ENCODE assay signal across 1 cellular context in genomic region chr17:47239663-47240374, GRCh38.
TF ChIP-seq lines count a peak whose summit lies in the region.

No MANE protein-coding gene starts in this region.

TF ChIP-seq in K562, 482 proteins besides CTCF, POLR2A, EP300 and RAD21 (continued from another document and continues in another):
- TF ChIP-seq, protein P1, sequence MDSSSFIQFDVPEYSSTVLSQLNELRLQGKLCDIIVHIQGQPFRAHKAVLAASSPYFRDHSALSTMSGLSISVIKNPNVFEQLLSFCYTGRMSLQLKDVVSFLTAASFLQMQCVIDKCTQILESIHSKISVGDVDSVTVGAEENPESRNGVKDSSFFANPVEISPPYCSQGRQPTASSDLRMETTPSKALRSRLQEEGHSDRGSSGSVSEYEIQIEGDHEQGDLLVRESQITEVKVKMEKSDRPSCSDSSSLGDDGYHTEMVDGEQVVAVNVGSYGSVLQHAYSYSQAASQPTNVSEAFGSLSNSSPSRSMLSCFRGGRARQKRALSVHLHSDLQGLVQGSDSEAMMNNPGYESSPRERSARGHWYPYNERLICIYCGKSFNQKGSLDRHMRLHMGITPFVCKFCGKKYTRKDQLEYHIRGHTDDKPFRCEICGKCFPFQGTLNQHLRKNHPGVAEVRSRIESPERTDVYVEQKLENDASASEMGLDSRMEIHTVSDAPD (CRISPR knock-in tag; IDR thresholded peaks at IDR 0.05) = no peak
- no peak for TF ChIP-seq RBM14 (IDR thresholded peaks at IDR 0.05; ENCODE audit: borderline replicate concordance, insufficient read depth, low read depth, low read length)
- TF ChIP-seq CC2D1A (IDR thresholded peaks at IDR 0.05) = no peak
- no peak for TF ChIP-seq ZNF282 (CRISPR knock-in tag; IDR thresholded peaks at IDR 0.05)
- no peak for TF ChIP-seq HNRNPLL (IDR thresholded peaks at IDR 0.05; ENCODE audit: low read depth, low read length, poor library complexity, severe bottlenecking)
- TF ChIP-seq GMEB1 (CRISPR knock-in tag; IDR thresholded peaks at IDR 0.05) = no peak
- TF ChIP-seq SMARCE1 (IDR thresholded peaks at IDR 0.05) = peak; percentile 47; the same call in 1 of the 2 replicates
- peak; percentile 32; the same call in 1 of the 2 replicates for TF ChIP-seq ZBTB2 (IDR thresholded peaks at IDR 0.05)
- TF ChIP-seq TARDBP (IDR thresholded peaks at IDR 0.05) = no peak
- no peak for TF ChIP-seq ZNF217 (CRISPR knock-in tag; IDR thresholded peaks at IDR 0.05)
- TF ChIP-seq MBD2 (IDR thresholded peaks at IDR 0.05; ENCODE audit: borderline replicate concordance, low read depth) = no peak
- no peak for TF ChIP-seq ZC3H8 (IDR thresholded peaks at IDR 0.05)
- TF ChIP-seq CEBPB (tag; IDR thresholded peaks at IDR 0.05) = no peak
- TF ChIP-seq PHB (CRISPR knock-in tag; IDR thresholded peaks at IDR 0.05) = no peak
- TF ChIP-seq ZBTB7A (IDR thresholded peaks at IDR 0.05; ENCODE audit: borderline replicate concordance, control insufficient read depth, low read depth, low read length) = no peak
- no peak for TF ChIP-seq BCOR (IDR thresholded peaks at IDR 0.05)
- TF ChIP-seq, protein P2, sequence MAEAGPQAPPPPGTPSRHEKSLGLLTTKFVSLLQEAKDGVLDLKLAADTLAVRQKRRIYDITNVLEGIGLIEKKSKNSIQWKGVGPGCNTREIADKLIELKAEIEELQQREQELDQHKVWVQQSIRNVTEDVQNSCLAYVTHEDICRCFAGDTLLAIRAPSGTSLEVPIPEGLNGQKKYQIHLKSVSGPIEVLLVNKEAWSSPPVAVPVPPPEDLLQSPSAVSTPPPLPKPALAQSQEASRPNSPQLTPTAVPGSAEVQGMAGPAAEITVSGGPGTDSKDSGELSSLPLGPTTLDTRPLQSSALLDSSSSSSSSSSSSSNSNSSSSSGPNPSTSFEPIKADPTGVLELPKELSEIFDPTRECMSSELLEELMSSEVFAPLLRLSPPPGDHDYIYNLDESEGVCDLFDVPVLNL (CRISPR knock-in tag; IDR thresholded peaks at IDR 0.05; ENCODE audit: low read depth) = no peak
- no peak for TF ChIP-seq FOXJ3 (CRISPR knock-in tag; IDR thresholded peaks at IDR 0.05)
- peak; percentile 81 for TF ChIP-seq GABPA (tag; conservative IDR thresholded peaks at IDR 0.05; ENCODE audit: low read depth)
- TF ChIP-seq ELF4 (CRISPR knock-in tag; IDR thresholded peaks at IDR 0.05) = no peak
- TF ChIP-seq, protein P3, sequence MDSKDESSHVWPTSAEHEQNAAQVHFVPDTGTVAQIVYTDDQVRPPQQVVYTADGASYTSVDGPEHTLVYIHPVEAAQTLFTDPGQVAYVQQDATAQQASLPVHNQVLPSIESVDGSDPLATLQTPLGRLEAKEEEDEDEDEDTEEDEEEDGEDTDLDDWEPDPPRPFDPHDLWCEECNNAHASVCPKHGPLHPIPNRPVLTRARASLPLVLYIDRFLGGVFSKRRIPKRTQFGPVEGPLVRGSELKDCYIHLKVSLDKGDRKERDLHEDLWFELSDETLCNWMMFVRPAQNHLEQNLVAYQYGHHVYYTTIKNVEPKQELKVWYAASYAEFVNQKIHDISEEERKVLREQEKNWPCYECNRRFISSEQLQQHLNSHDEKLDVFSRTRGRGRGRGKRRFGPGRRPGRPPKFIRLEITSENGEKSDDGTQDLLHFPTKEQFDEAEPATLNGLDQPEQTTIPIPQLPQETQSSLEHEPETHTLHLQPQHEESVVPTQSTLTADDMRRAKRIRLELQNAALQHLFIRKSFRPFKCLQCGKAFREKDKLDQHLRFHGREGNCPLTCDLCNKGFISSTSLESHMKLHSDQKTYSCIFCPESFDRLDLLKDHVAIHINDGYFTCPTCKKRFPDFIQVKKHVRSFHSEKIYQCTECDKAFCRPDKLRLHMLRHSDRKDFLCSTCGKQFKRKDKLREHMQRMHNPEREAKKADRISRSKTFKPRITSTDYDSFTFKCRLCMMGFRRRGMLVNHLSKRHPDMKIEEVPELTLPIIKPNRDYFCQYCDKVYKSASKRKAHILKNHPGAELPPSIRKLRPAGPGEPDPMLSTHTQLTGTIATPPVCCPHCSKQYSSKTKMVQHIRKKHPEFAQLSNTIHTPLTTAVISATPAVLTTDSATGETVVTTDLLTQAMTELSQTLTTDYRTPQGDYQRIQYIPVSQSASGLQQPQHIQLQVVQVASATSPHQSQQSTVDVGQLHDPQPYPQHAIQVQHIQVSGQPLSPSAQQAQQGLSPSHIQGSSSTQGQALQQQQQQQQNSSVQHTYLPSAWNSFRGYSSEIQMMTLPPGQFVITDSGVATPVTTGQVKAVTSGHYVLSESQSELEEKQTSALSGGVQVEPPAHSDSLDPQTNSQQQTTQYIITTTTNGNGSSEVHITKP (IDR thresholded peaks at IDR 0.05; ENCODE audit: partially characterized antibody) = peak; percentile 61
- TF ChIP-seq MTA2 (IDR thresholded peaks at IDR 0.05; ENCODE audit: low read depth) = peak; percentile 33; the same call in 1 of the 2 replicates
- TF ChIP-seq ZFP36 (IDR thresholded peaks at IDR 0.05; ENCODE audit: low read depth, low read length, partially characterized antibody) = no peak
- TF ChIP-seq ZNF592 (IDR thresholded peaks at IDR 0.05) = peak; percentile 89
- TF ChIP-seq, protein P4, sequence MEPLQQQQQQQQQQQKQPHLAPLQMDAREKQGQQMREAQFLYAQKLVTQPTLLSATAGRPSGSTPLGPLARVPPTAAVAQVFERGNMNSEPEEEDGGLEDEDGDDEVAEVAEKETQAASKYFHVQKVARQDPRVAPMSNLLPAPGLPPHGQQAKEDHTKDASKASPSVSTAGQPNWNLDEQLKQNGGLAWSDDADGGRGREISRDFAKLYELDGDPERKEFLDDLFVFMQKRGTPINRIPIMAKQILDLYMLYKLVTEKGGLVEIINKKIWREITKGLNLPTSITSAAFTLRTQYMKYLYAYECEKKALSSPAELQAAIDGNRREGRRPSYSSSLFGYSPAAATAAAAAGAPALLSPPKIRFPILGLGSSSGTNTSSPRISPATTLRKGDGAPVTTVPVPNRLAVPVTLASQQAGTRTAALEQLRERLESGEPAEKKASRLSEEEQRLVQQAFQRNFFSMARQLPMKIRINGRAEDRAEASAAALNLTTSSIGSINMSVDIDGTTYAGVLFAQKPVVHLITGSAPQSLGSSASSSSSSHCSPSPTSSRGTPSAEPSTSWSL (CRISPR knock-in tag; IDR thresholded peaks at IDR 0.05; ENCODE audit: borderline replicate concordance) = no peak
- TF ChIP-seq GATAD2A (IDR thresholded peaks at IDR 0.05) = 0 out of 2 replicates have a peak, but pooled peaks have one; percentile 40
- no peak for TF ChIP-seq PTBP1 (IDR thresholded peaks at IDR 0.05; ENCODE audit: low read depth, low read length)
- 0 out of 2 replicates have a peak, but pooled peaks have one; percentile 66 for TF ChIP-seq ETV5 (CRISPR knock-in tag; IDR thresholded peaks at IDR 0.05; ENCODE audit: low read depth)
- TF ChIP-seq MCM7 (IDR thresholded peaks at IDR 0.05) = no peak
- TF ChIP-seq IRF1 (CRISPR knock-in tag; IDR thresholded peaks at IDR 0.05; ENCODE audit: borderline replicate concordance) = no peak
- no peak for TF ChIP-seq RBM34 (IDR thresholded peaks at IDR 0.05; ENCODE audit: borderline replicate concordance, insufficient read depth, low read length)
- no peak for TF ChIP-seq NR2C2 (CRISPR knock-in tag; IDR thresholded peaks at IDR 0.05)
- peak; percentile 29; the same call in 1 of the 2 replicates for TF ChIP-seq NR2C2 (tag; IDR thresholded peaks at IDR 0.05)
- TF ChIP-seq SRF (CRISPR knock-in tag; IDR thresholded peaks at IDR 0.05) = 0 out of 4 replicates have a peak, but pooled peaks of 1 of the 2 experiments have one; percentile 25
- no peak for TF ChIP-seq GTF2F1 (IDR thresholded peaks at IDR 0.05; ENCODE audit: low read depth, low read length)
